18 cellular contexts compared by ENCODE assay signal in genomic region chr1:101185421-101185820, GRCh38. TPM values are rescaled to one million over a fixed set of nuclear protein-coding genes. Genes with fewer than 3 reads are reported as not detected.
A peak's percentile ranks its signal among the peaks of the same experiment; 100 is the strongest.
DNase-seq lines count a peak whose midpoint lies in the region; ATAC-seq and TF ChIP-seq lines count a peak whose summit lies in the region.
"Had no signal": no experiment of that assay in that cellular context is flagged by ENCODE, and none has a peak within 500 bp of the region (broad histone marks: within the 10 kb centered on the region; RNA-seq: fewer than 3 reads in every experiment).

No MANE protein-coding gene starts in this region.

- in situ Hi-C loops in GM23248 (cut with MboI) = no loop called here

- H3K9ac ChIP-seq in GM23248 = no peak overlapping the region
- H3K9ac ChIP-seq in skeletal muscle satellite cell (ENCODE audit: low read depth, low read length) = peak overlapping the region; percentile 18
- H3K9ac ChIP-seq: BLaER1 treated with 17β-estradiol and CSF1 and Interleukin-3, amounts not matched to agents 10 nM and 100 nM had no signal

- H3K27me3 ChIP-seq in GM23248 (replicated peaks; ENCODE audit: insufficient read depth) (no peaks in the 10 kb centered on the region), skeletal muscle satellite cell (ENCODE audit: control insufficient read depth, insufficient read depth, low read length) (no peaks in the 10 kb centered on the region)
- H3K27me3 ChIP-seq: BLaER1 treated with 17β-estradiol and CSF1 and Interleukin-3, amounts not matched to agents 10 nM and 100 nM had no signal

- H3K27ac ChIP-seq in GM23248 = no peak overlapping the region
- H3K27ac ChIP-seq: RWPE1 had no signal

- no peak for ATAC-seq in HG03432 (IDR thresholded peaks at IDR 0.05; ENCODE audit: unreplicated experiment)
- ATAC-seq: CD8-positive, alpha-beta T cell; PC-3 had no signal

- CTCF ChIA-PET in Calu3 (lab: Charles Lee) = no interaction called here

- WGBS in GM23248 (ENCODE audit: low coverage in 1 of 2, low lambda C conversion rate in 2 of 2, missing lambda C conversion rate in 2 of 2), 2 experiments = 80 to 81% methylated on average over 3 of the region's 3 CpGs

- peak overlapping the region; percentile 22; the same call in 1 of the 2 replicates for H2AFZ ChIP-seq in GM23248

- no peaks in the 10 kb centered on the region for H3K9me3 ChIP-seq in GM23248 (ENCODE audit: low read depth)
- H3K9me3 ChIP-seq in skeletal muscle satellite cell (replicated peaks; ENCODE audit: low read length) = no peaks in the 10 kb centered on the region

- peaks cover 23% of the 10 kb centered on the region for H3K4me1 ChIP-seq in GM23248 (ENCODE audit: insufficient read depth)
- H3K4me1 ChIP-seq in skeletal muscle satellite cell (ENCODE audit: control insufficient read depth, insufficient read depth, low read length) = peaks cover 55% of the 10 kb centered on the region

- H3K79me2 ChIP-seq in GM23248 (ENCODE audit: insufficient read depth) = no peaks in the 10 kb centered on the region

- no peaks in the 10 kb centered on the region for H3K27me3 Mint-ChIP-seq in Calu3 (ENCODE audit: unreplicated experiment)

- TF ChIP-seq CTCF in fibroblast of pulmonary artery (IDR thresholded peaks at IDR 0.05; ENCODE audit: low read length, missing control alignments) (no peak), Calu3 (IDR thresholded peaks at IDR 0.05; ENCODE audit: unreplicated experiment) (no peak)

- no peaks in the 10 kb centered on the region for H3K9me2 ChIP-seq in GM23248 (ENCODE audit: insufficient read depth)

- BruUV-seq in Calu3 (replicated peaks; lab: Mats Ljungman, UMichigan) = no TSS peak

- H3K36me3 ChIP-seq in GM23248 (ENCODE audit: low read depth) (no peaks in the 10 kb centered on the region), skeletal muscle satellite cell (ENCODE audit: insufficient read depth, low read length) (no peaks in the 10 kb centered on the region)
- H3K36me3 ChIP-seq: BLaER1 treated with 17β-estradiol and CSF1 and Interleukin-3, amounts not matched to agents 10 nM and 100 nM had no signal

- H3K4me3 ChIP-seq in GM23248 = no peak overlapping the region
- no peak overlapping the region for H3K4me3 ChIP-seq in fibroblast of pulmonary artery (replicated peaks; ENCODE audit: low read depth, low read length)
- H3K4me3 ChIP-seq in skeletal muscle satellite cell (ENCODE audit: low read length) = no peak overlapping the region
- H3K4me3 ChIP-seq: BLaER1 treated with 17β-estradiol and CSF1 and Interleukin-3, amounts not matched to agents 10 nM and 100 nM had no signal

- H3K4me2 ChIP-seq in GM23248 (ENCODE audit: unreplicated experiment) (no peak overlapping the region), skeletal muscle satellite cell (ENCODE audit: low read length) (peak overlapping the region; percentile 3)
- H3K4me2 ChIP-seq: BLaER1 treated with 17β-estradiol and CSF1 and Interleukin-3, amounts not matched to agents 10 nM and 100 nM had no signal

- H4K20me1 ChIP-seq in GM23248 (ENCODE audit: insufficient read depth) = no peaks in the 10 kb centered on the region
- H4K20me1 ChIP-seq: BLaER1 treated with 17β-estradiol and CSF1 and Interleukin-3, amounts not matched to agents 10 nM and 100 nM had no signal

- no peaks in the 10 kb centered on the region for H3K4me1 Mint-ChIP-seq in Calu3 (ENCODE audit: low read depth, unreplicated experiment)

- no peaks in the 10 kb centered on the region for H3K36me3 Mint-ChIP-seq in Calu3 (ENCODE audit: insufficient read depth, unreplicated experiment)
- H3K36me3 Mint-ChIP-seq: CD8-positive, alpha-beta T cell had no signal

- H3F3A ChIP-seq in GM23248 (ENCODE audit: insufficient read depth) = no peaks in the 10 kb centered on the region; the same call in 1 of the 2 replicates

- H3K4me3 Mint-ChIP-seq in Calu3 (ENCODE audit: low read depth, unreplicated experiment) = no peak overlapping the region
- H3K4me3 Mint-ChIP-seq: CD8-positive, alpha-beta T cell had no signal

- no peaks in the 10 kb centered on the region for H3K9me3 Mint-ChIP-seq in Calu3 (ENCODE audit: low read depth, unreplicated experiment)
- H3K9me3 Mint-ChIP-seq: CD8-positive, alpha-beta T cell had no signal

- no peak overlapping the region for H3K27ac Mint-ChIP-seq in Calu3 (ENCODE audit: unreplicated experiment)
- H3K27ac Mint-ChIP-seq: CD8-positive, alpha-beta T cell had no signal

- DNase-seq in GM23248 = no peak
- peak; percentile 64 for DNase-seq in amniotic epithelial cell (ENCODE audit: low read depth)
- DNase-seq in fibroblast of pulmonary artery (ENCODE audit: low read depth) = peak; percentile 50
- DNase-seq in activated CD4-positive, alpha-beta T cell treated with anti-CD3 and anti-CD28 coated beads, Interleukin-2, amount 50 U/mL, for 4 hours = no peak
- no peak for DNase-seq in Calu3
- DNase-seq: CD8-positive, alpha-beta T cell; DMS53; NCI-H1417; NCI-H187 treated with DMSO at 0.1 percent for 48 hours; NCI-H2227 treated with DMSO at 0.1 percent for 48 hours; NCI-H524 treated with DMSO at 0.1 percent for 48 hours; PC-3; SIG-M5 had no signal

- intact Hi-C loops in Calu3 (cut with micrococcal nuclease; ENCODE audit: unreplicated experiment) = no loop called here

RNA-seq across cellular contexts. Expression of gene S1PR1, which starts 51.4 kb away (rescaled TPM):
- total RNA-seq in GM23248 (2014; rRNA removed; shearing (Covaris generic)) = 42.6 and 44.3 TPM in 2 replicates
- polyA plus RNA-seq in GM23248 (2016; fragmentation: Nextera tagmentation; extraction: Ambion mirVana) = 48.5 and 52.2 TPM in 2 replicates
- total RNA-seq in skeletal muscle satellite cell (2012; rRNA removed) = 0.44 and 1.3 TPM in 2 replicates
- total RNA-seq in Calu3 (2022) = not detected in 2 replicates
- total RNA-seq: HT-29 had no signal

Comparison
In these comparisons a context has a peak if more than half of its experiments do, and no peak if none do; other contexts are left out.
1. DNase-seq: peak in amniotic epithelial cell (single experiment) and fibroblast of pulmonary artery (single experiment); none in GM23248 (single experiment), activated CD4-positive, alpha-beta T cell treated with anti-CD3 and anti-CD28 coated beads, Interleukin-2, amount 50 U/mL, for 4 hours (0 of 2) and Calu3 (single experiment).
2. RNA of gene S1PR1, which starts 51.4 kb away (total RNA-seq): 42.6 to 44.3 TPM in GM23248; not detected in Calu3; every median in the first group is over 10 times any median in the second.